In the genomic region with DNA sequence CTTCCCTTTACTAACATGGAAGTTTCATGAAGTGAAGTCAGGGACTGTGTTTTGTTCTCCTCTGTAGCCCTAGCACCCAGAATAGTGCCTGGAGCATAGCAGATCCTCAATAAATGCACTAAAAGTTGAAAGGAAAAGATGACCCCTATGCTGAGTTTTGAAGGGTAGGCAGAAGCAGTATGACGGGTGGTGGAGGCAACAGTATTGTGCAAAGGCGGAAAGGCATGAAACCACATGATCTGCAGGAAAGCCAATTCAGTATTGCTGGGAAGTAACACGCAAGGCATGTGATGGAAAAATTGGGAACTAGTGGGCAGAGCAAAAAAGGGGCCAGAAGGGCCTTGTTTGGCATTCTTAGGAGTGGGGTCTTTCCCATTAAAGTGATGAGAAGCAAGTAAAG, we compare ENCODE assay signal across 27 cellular contexts. TPM values are rescaled to one million over a fixed set of nuclear protein-coding genes. Genes with fewer than 3 reads are reported as not detected.
DNase-seq lines count a peak whose midpoint lies in the region; ATAC-seq, FAIRE-seq and TF ChIP-seq lines count a peak whose summit lies in the region.
"Had no signal": no experiment of that assay in that cellular context is flagged by ENCODE, and none has a peak within 500 bp of the region (broad histone marks: within the 10 kb centered on the region; RNA-seq: fewer than 3 reads in every experiment).

No MANE protein-coding gene starts in this region.

- POLR2A ChIA-PET in SK-N-SH (lab: Yijun Ruan, JAX): no interaction called here

- H3K9me2 ChIP-seq in SK-N-SH: no peaks in the 10 kb centered on the region

- H3K36me3 ChIP-seq in astrocyte (ENCODE audit: insufficient read depth, low read length) (no peaks in the 10 kb centered on the region), lung (ENCODE audit: control insufficient read depth in 2 of 2, insufficient read depth in 2 of 2, low read length in 2 of 2) (peaks cover 1 to 3% of the 10 kb centered on the region in 2 donors), spleen (peaks cover 0 to 24% (median 2%) of the 10 kb centered on the region in 6 donors), SK-N-SH (replicated peaks in 1 of 2; ENCODE audit: control insufficient read depth in 1 of 2, insufficient read depth in 2 of 2, low read length in 1 of 2) (no peaks in the 10 kb centered on the region)

- H3K9ac ChIP-seq in astrocyte (ENCODE audit: low read length) (no peak overlapping the region), SK-N-SH (no peak overlapping the region)
- H3K9ac ChIP-seq: BLaER1 had no signal

- H3K4me2 ChIP-seq in astrocyte (ENCODE audit: low read length): no peak overlapping the region
- H3K4me2 ChIP-seq in SK-N-SH: no peak overlapping the region
- H3K4me2 ChIP-seq: BLaER1 had no signal

- no peaks in the 10 kb centered on the region for H3F3A ChIP-seq in SK-N-SH (replicated peaks; ENCODE audit: insufficient read depth)

- peak; percentile 34 for ATAC-seq in lung (ENCODE audit: insufficient read depth, low FRiP score)
- ATAC-seq: K562 had no signal

- peak overlapping the region; percentile 39; the same call in 1 of the 2 replicates for H3K27ac ChIP-seq in HL-60 (replicated peaks)
- H3K27ac ChIP-seq in astrocyte (ENCODE audit: low read depth, low read length): no peak overlapping the region
- H3K27ac ChIP-seq in lung (ENCODE audit: low read depth in 1 of 2, low read length in 1 of 2): peak overlapping the region in 1 of 2 donors; percentile 6
- peak overlapping the region in 5 of 8 donors; percentile 11 to 76 (median 70) for H3K27ac ChIP-seq in spleen
- no peak overlapping the region for H3K27ac ChIP-seq in SK-N-SH (ENCODE audit: low read depth in 2 of 2, low read length in 1 of 2)
- H3K27ac ChIP-seq: BLaER1, SK-N-MC had no signal

- peaks cover 3% of the 10 kb centered on the region for H3K27me3 Mint-ChIP-seq in astrocyte (ENCODE audit: low read depth, unreplicated experiment)
- H3K27me3 Mint-ChIP-seq: CD8-positive, alpha-beta memory T cell had no signal

- no peak for TF ChIP-seq CTCF in HL-60 (IDR thresholded peaks at IDR 0.05; ENCODE audit: insufficient read depth, low read length)
- TF ChIP-seq CTCF in astrocyte (IDR thresholded peaks at IDR 0.05; ENCODE audit: insufficient read depth, low read depth, low read length): no peak
- TF ChIP-seq CTCF in lung (IDR thresholded peaks at IDR 0.05; ENCODE audit: control extremely low read depth, extremely low read depth): no peak
- TF ChIP-seq CTCF in spleen (IDR thresholded peaks at IDR 0.05 in 8 of 11, conservative IDR thresholded peaks at IDR 0.05 in 3 of 11): no peak
- no peak for TF ChIP-seq CTCF in SK-N-SH (IDR thresholded peaks at IDR 0.05)

- WGBS in lung, 2 donors: 46 to 75% methylated on average over 3 of the region's 3 CpGs
- 62 to 89% (median 72%) methylated on average over 3 of the region's 3 CpGs for whole genome bisulfite sequencing in spleen, 5 donors
- WGBS in SK-N-SH (ENCODE audit: low lambda C conversion rate): 99% methylated on average over 3 of the region's 3 CpGs

- H3K9me3 ChIP-seq in astrocyte (ENCODE audit: insufficient read depth, low read depth, low read length): no peaks in the 10 kb centered on the region
- no peaks in the 10 kb centered on the region for H3K9me3 ChIP-seq in lung (ENCODE audit: control insufficient read depth in 2 of 2, insufficient read depth in 1 of 2, low read length in 1 of 2)
- no peaks in the 10 kb centered on the region for H3K9me3 ChIP-seq in spleen
- H3K9me3 ChIP-seq in SK-N-SH: no peaks in the 10 kb centered on the region
- H3K9me3 ChIP-seq: BLaER1 had no signal

- intact Hi-C loops in spleen (cut with DNase I; ENCODE audit: low total_unique reads): no loop called here

- H3K79me2 ChIP-seq in astrocyte (ENCODE audit: insufficient read depth, low read length) (no peaks in the 10 kb centered on the region), SK-N-SH (ENCODE audit: insufficient read depth) (peaks cover 4% of the 10 kb centered on the region)

- H3K4me3 Mint-ChIP-seq in astrocyte (ENCODE audit: unreplicated experiment): no peak overlapping the region
- H3K4me3 Mint-ChIP-seq: CD8-positive, alpha-beta memory T cell had no signal

- H3K27ac Mint-ChIP-seq in astrocyte (ENCODE audit: unreplicated experiment): peak overlapping the region; percentile 3

- no peaks in the 10 kb centered on the region for H3K27me3 ChIP-seq in HL-60 (ENCODE audit: insufficient read depth, poor library complexity, severe bottlenecking)
- no peaks in the 10 kb centered on the region for H3K27me3 ChIP-seq in astrocyte (ENCODE audit: insufficient read depth, low read length)
- no peaks in the 10 kb centered on the region for H3K27me3 ChIP-seq in lung (ENCODE audit: control insufficient read depth, insufficient read depth)
- H3K27me3 ChIP-seq in spleen (replicated peaks in 1 of 7): no peaks in the 10 kb centered on the region
- H3K27me3 ChIP-seq in SK-N-SH (ENCODE audit: insufficient read depth): no peaks in the 10 kb centered on the region
- H3K27me3 ChIP-seq: BLaER1 had no signal

- CTCF ChIA-PET in SK-N-SH (lab: Yijun Ruan, JAX): no interaction called here

- no peak for TF ChIP-seq EP300 in SK-N-SH (IDR thresholded peaks at IDR 0.05; ENCODE audit: borderline replicate concordance in 1 of 2, low read depth in 1 of 2, low read length in 1 of 2)

- no peaks in the 10 kb centered on the region for H4K20me1 ChIP-seq in astrocyte (ENCODE audit: insufficient read depth, low read length)
- no peaks in the 10 kb centered on the region for H4K20me1 ChIP-seq in SK-N-SH (ENCODE audit: insufficient read depth)

- FAIRE-seq in astrocyte (lab: Jason Lieb, UNC): no peak
- FAIRE-seq: G401.6, GM12892, K562, RCC 7860 had no signal

- TF ChIP-seq RAD21 in SK-N-SH (IDR thresholded peaks at IDR 0.05; ENCODE audit: low read length): no peak

- DNase-seq in HL-60 (ENCODE audit: low read depth in 1 of 2, low spot score in 1 of 2) (no peak), astrocyte (ENCODE audit: low read depth) (no peak), lung (ENCODE audit: low spot score) (no peak), spleen (no peak), SK-N-SH (no peak), NCI-H2227 (lab: John Stamatoyannopoulos, UW; ENCODE audit: unreplicated experiment) (no peak), NCI-H146 treated with DMSO at 0.1 percent for 48 hours (lab: John Stamatoyannopoulos, UW; ENCODE audit: unreplicated experiment) (no peak), cerebellum (ENCODE audit: low spot score) (no peak)
- DNase-seq: Calu3; CD8-positive, alpha-beta memory T cell; DMS153; H7; MM.1S; NCI-H1048; NCI-H1417 treated with DMSO at 0.1 percent for 48 hours; NCI-H1930; NCI-H345; NCI-H524; NCI-H82; OCI-M1; SHP77 had no signal

- H2AFZ ChIP-seq in astrocyte (ENCODE audit: low read depth, low read length): no peak overlapping the region
- no peak overlapping the region for H2AFZ ChIP-seq in SK-N-SH (ENCODE audit: low read depth)

- no peaks in the 10 kb centered on the region for H3K4me1 Mint-ChIP-seq in astrocyte (ENCODE audit: low read depth, unreplicated experiment)

- H3K4me3 ChIP-seq in HL-60 (replicated peaks; ENCODE audit: insufficient read depth, low read length) (no peak overlapping the region), astrocyte (ENCODE audit: insufficient read depth, low read depth, low read length) (no peak overlapping the region), lung (no peak overlapping the region), spleen (no peak overlapping the region), SK-N-SH (ENCODE audit: low read depth in 2 of 2, low read length in 1 of 2) (no peak overlapping the region)
- H3K4me3 ChIP-seq: BLaER1, K562, SK-N-MC had no signal

- H3K9me3 Mint-ChIP-seq in astrocyte (ENCODE audit: unreplicated experiment): no peaks in the 10 kb centered on the region
- H3K9me3 Mint-ChIP-seq: CD8-positive, alpha-beta memory T cell had no signal

- peaks cover 2% of the 10 kb centered on the region for H3K36me3 Mint-ChIP-seq in astrocyte (ENCODE audit: low read depth, unreplicated experiment)

- TF ChIP-seq POLR2A in spleen (IDR thresholded peaks at IDR 0.05): no peak

- no peaks in the 10 kb centered on the region for H3K4me1 ChIP-seq in astrocyte (ENCODE audit: insufficient read depth, low read length)
- H3K4me1 ChIP-seq in lung (ENCODE audit: control insufficient read depth in 2 of 2, insufficient read depth in 2 of 2, low read length in 2 of 2): peaks cover 2% of the 10 kb centered on the region in 2 donors
- peaks cover 0 to 26% (median 9%) of the 10 kb centered on the region in 6 donors for H3K4me1 ChIP-seq in spleen
- peaks cover 0 to 2% of the 10 kb centered on the region in 2 experiments; a peak in 2 of 4 replicates for H3K4me1 ChIP-seq in SK-N-SH (ENCODE audit: control insufficient read depth in 1 of 2, insufficient read depth in 2 of 2, low read depth in 1 of 2, low read length in 1 of 2)

TF ChIP-seq in SK-N-SH, 30 proteins besides CTCF, POLR2A, EP300 and RAD21:
- no peak for TF ChIP-seq ELF1 (IDR thresholded peaks at IDR 0.05)
- TF ChIP-seq NRF1 (IDR thresholded peaks at IDR 0.05; ENCODE audit: low read depth, low read length): no peak

RNA-seq across cellular contexts. Expression of a gene that starts 23.1 kb away (rescaled TPM):
- total RNA-seq in astrocyte (5.1 and 5.9 TPM in 2 replicates), lung (10 to 100 TPM; 24.5 to 35.2 TPM), spleen (10 to 100 TPM; 13.7 to 28.9 (median 23.9) TPM), cerebellum (39.9 TPM)
- polyA plus RNA-seq in lung (10 to 100 TPM; 10.1 to 16.4 TPM), spleen (1 to 10 TPM; 4.5 to 7.5 (median 5.3) TPM), SK-N-SH (2012; rRNA removed) (14.9 and 15.3 TPM in 2 replicates)
- polyA plus RNA-seq in SK-N-SH (2012; cell fraction: cytosol; rRNA removed): 10.4 and 12.4 TPM in 2 replicates
- 27.1 and 27.4 TPM in 2 replicates for polyA plus RNA-seq in SK-N-SH (2012; cell fraction: nucleus; rRNA removed)

Comparison
In these comparisons a context has a peak if more than half of its experiments do, and no peak if none do; other contexts are left out.
1. H3K27ac ChIP-seq: peak in HL-60 (single experiment) and spleen (5 of 8); none in astrocyte (single experiment) and SK-N-SH (0 of 2).